Comparison of ENCODE assay signal across 7 cellular contexts in the genomic region with DNA sequence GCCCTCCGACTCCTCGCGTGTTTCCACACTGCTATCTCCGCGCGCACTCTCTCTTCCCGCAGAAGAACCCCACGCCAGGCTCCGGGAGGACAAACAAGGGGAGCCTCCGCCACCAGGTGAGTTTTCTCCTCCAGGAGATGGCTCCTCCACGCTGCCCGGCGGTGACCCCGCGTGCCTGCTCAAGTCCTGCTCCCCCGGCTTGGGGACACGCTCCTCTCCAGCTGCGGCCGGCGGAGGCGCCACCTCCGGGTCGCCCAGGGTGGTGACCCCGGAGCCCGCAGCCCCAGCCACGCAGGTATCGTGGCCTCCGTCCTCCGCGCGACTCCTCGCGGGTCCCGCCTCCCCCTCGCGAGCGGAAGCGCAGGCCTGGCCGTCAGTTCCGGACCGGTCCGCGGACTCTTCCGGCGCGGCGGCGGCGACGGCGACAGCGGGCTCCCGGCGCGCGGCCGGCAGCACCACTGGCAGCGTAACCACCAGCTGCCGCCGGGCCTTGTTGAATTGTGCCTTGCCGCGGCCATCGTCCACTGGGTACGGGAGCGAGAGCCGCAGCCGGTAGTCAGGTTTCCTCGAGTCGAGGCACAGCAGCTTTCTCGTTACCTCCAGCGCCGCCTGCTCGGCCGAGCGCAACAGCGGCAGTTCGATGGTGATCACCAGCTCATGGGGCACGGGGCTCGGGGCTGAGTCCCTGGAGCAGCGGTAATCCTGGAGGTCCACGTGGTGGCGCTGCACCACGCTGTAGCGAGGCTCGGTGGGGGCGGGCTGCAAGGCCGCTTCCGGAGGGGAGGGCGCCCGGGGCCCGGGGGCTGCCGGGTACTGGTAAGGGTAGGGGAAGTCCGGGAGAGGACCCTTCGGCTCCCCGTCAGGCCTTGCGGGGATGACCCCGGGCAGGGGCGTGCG. TPM values are rescaled to one million over a fixed set of nuclear protein-coding genes. Genes with fewer than 3 reads are reported as not detected.
DNase-seq lines count a peak whose midpoint lies in the region; ATAC-seq and TF ChIP-seq lines count a peak whose summit lies in the region.

No MANE protein-coding gene starts in this region.

- H3K27me3 ChIP-seq in ascending aorta (no peaks in the 10 kb centered on the region), hepatocyte (no peaks in the 10 kb centered on the region)

- DNase-seq in NCI-H187 (lab: John Stamatoyannopoulos, UW) (peak; percentile 90 to 91), T-helper 2 cell (peak; percentile 85 to 97 (median 93)), ascending aorta (ENCODE audit: low spot score in 2 of 2) (peak; percentile 72 to 96), hepatocyte (ENCODE audit: low spot score) (peak; percentile 98), retina (peak; percentile 97)

- peak; percentile 73 to 95 (median 76) for TF ChIP-seq CTCF in ascending aorta (IDR thresholded peaks at IDR 0.05)
- peak; percentile 95 for TF ChIP-seq CTCF in hepatocyte (IDR thresholded peaks at IDR 0.05; ENCODE audit: poor library complexity)

- intact Hi-C loops in ascending aorta (cut with DNase I) = loop anchor here (1.0 to 5.0 kb wide), 4 partner anchors 14 to 598 kb away; a partner anchor contains a TSS

- H3K36me3 ChIP-seq in ascending aorta (peaks cover 0 to 17% of the 10 kb centered on the region in 2 donors), hepatocyte (replicated peaks; ENCODE audit: insufficient read depth, low read depth) (no peaks in the 10 kb centered on the region)

- H2AFZ ChIP-seq in hepatocyte = peak overlapping the region; percentile 72

- H3K4me2 ChIP-seq in hepatocyte = peak overlapping the region; percentile 97

- ATAC-seq in GM18505 (IDR thresholded peaks at IDR 0.05; ENCODE audit: unreplicated experiment) = peak; percentile 76
- peak; percentile 79 for ATAC-seq in HG02970 (IDR thresholded peaks at IDR 0.05; ENCODE audit: low FRiP score, unreplicated experiment)

- peak overlapping the region; percentile 54 to 79 for H3K4me3 ChIP-seq in ascending aorta
- peak overlapping the region; percentile 87 for H3K4me3 ChIP-seq in hepatocyte

- peaks cover 76% of the 10 kb centered on the region for H3K79me2 ChIP-seq in hepatocyte

- H3K9me3 ChIP-seq in ascending aorta (no peaks in the 10 kb centered on the region), hepatocyte (ENCODE audit: low read depth) (no peaks in the 10 kb centered on the region)

- peaks cover 0 to 7% of the 10 kb centered on the region in 2 donors for H3K4me1 ChIP-seq in ascending aorta
- H3K4me1 ChIP-seq in hepatocyte (ENCODE audit: insufficient read depth) = peaks cover 11% of the 10 kb centered on the region

- no peaks in the 10 kb centered on the region for H3K9me2 ChIP-seq in hepatocyte (replicated peaks; ENCODE audit: insufficient read depth)

- H3K27ac ChIP-seq in ascending aorta (peak overlapping the region; percentile 93 to 96), hepatocyte (peak overlapping the region; percentile 93)

- under 1% methylated on average over 85 of the region's 99 CpGs for WGBS in hepatocyte (ENCODE audit: low lambda C conversion rate, missing lambda C conversion rate)

- TF ChIP-seq POLR2A in GM18505 (IDR thresholded peaks at IDR 0.05; ENCODE audit: borderline replicate concordance, extremely low read depth, insufficient read depth, insufficient read length) = peak; percentile 94

- peaks cover 11% of the 10 kb centered on the region for H4K20me1 ChIP-seq in hepatocyte (ENCODE audit: insufficient read depth, poor library complexity, severe bottlenecking)

RNA-seq across cellular contexts. Expression of a gene that starts 1.1 kb away (rescaled TPM):
- total RNA-seq in ascending aorta (14.0 TPM), hepatocyte (16.7 and 19.8 TPM in 2 replicates)
- 17.6 and 20.6 TPM in 2 replicates for polyA plus RNA-seq in hepatocyte

RNA-seq across cellular contexts. Expression of a gene that starts 13.3 kb away (rescaled TPM):
- total RNA-seq in ascending aorta = 37.4 TPM
- 74.9 and 81.3 TPM in 2 replicates for total RNA-seq in hepatocyte
- polyA plus RNA-seq in hepatocyte = 39.4 and 53.5 TPM in 2 replicates

RNA-seq across cellular contexts. Expression of a gene that starts 13.5 kb away (rescaled TPM):
- total RNA-seq in ascending aorta (21.3 TPM), hepatocyte (175 and 208 TPM in 2 replicates)
- 277 TPM in 2 replicates for polyA plus RNA-seq in hepatocyte

RNA-seq across cellular contexts. Expression of a gene that starts 35.2 kb away (rescaled TPM):
- total RNA-seq in ascending aorta = not detected
- total RNA-seq in hepatocyte = 10.1 and 15.4 TPM in 2 replicates
- polyA plus RNA-seq in hepatocyte = 10.6 and 14.8 TPM in 2 replicates

RNA-seq across cellular contexts. Expression of a gene that starts 47.7 kb away (rescaled TPM):
- total RNA-seq in ascending aorta (2,262 TPM), hepatocyte (3,841 and 4,104 TPM in 2 replicates)
- polyA plus RNA-seq in hepatocyte = 875 and 983 TPM in 2 replicates

Comparison
In these comparisons a context has a peak if more than half of its experiments do, and no peak if none do; other contexts are left out.
1. Peak in every context shown above with its lines: DNase-seq, ATAC-seq, H3K4me3 ChIP-seq and H3K27ac ChIP-seq.